Comparison of ENCODE assay signal across 1 cellular context in the genomic region with DNA sequence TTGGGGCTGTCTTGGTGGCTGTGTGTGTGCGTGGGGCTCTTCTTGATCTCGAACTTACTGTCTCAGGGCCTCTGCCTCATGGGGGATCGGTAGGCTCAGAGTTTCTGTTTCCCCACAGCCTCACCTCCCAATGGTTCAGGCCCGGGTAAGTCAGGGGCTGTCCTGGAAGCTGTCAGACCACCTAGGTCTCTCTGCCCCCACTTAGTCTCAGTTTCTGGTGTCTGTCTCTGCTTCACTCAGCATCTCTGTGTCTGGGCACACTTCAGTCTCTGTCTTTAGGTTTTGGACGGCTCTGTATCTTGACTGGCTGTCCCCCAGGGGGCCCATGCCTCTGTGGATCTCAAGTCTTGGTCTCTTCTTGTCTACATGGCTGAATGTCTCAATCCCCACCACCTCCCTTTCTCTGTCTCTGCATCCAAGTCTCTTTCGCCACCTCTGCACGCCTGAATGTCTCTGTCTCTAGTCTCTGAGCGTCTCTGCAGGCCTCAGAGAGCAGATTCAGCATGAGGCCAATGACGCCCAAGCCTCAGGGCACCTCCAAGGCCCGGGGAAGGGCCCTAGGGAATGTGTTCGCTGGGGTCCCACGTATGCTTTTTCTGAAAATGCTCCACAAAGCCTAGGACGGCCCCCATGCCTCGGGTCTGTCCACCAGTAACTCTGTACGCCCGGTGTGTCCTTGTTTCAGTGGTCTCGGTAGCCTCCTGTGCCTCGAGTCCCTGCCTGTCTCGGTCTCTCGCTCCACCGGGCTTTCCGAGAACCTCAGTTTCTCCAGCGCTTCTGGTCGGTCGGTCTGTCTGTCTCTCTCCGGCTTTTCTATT.
TF ChIP-seq lines count a peak whose summit lies in the region.

No MANE protein-coding gene starts in this region.

TF ChIP-seq in A549, 52 proteins besides CTCF, POLR2A, EP300 and RAD21:
- TF ChIP-seq RFX5 (IDR thresholded peaks at IDR 0.05): no peak
- no peak for TF ChIP-seq HDAC2 (IDR thresholded peaks at IDR 0.05)
- TF ChIP-seq ESRRA (IDR thresholded peaks at IDR 0.05; ENCODE audit: borderline replicate concordance, low read length): no peak
- TF ChIP-seq BHLHE40 (IDR thresholded peaks at IDR 0.05; ENCODE audit: low read depth, low read length): no peak
- no peak for TF ChIP-seq ZFP36 (IDR thresholded peaks at IDR 0.05; ENCODE audit: borderline replicate concordance, partially characterized antibody)
- TF ChIP-seq FOXS1 (CRISPR knock-in tag; IDR thresholded peaks at IDR 0.05): no peak
- TF ChIP-seq, protein P1, sequence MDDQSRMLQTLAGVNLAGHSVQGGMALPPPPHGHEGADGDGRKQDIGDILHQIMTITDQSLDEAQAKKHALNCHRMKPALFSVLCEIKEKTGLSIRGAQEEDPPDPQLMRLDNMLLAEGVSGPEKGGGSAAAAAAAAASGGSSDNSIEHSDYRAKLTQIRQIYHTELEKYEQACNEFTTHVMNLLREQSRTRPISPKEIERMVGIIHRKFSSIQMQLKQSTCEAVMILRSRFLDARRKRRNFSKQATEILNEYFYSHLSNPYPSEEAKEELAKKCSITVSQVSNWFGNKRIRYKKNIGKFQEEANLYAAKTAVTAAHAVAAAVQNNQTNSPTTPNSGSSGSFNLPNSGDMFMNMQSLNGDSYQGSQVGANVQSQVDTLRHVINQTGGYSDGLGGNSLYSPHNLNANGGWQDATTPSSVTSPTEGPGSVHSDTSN (IDR thresholded peaks at IDR 0.05): no peak
- no peak for TF ChIP-seq HOXB13 (CRISPR knock-in tag; IDR thresholded peaks at IDR 0.05; ENCODE audit: low read depth)
